In genomic region chr1:222657899-222658298, GRCh38 we compare ENCODE assay signal across 12 cellular contexts.
"Had no signal": no experiment of that assay in that cellular context is flagged by ENCODE, and none has a peak within 500 bp of the region (broad histone marks: within the 10 kb centered on the region; RNA-seq: fewer than 3 reads in every experiment).

No MANE protein-coding gene starts in this region.

- H3K27me3 Mint-ChIP-seq: activated naive CD8-positive, alpha-beta T cell treated with anti-CD3 and anti-CD28 coated beads, Interleukin-2, amount 10 ng/mL, durations not matched to agents 7 days and 5 days had no signal

- DNase-seq: activated naive CD8-positive, alpha-beta T cell treated with anti-CD3 and anti-CD28 coated beads, Interleukin-2, amount 10 ng/mL, durations not matched to agents 7 days and 5 days; aorta; foreskin melanocyte; heart right ventricle; mesendoderm; stimulated activated CD4-positive, alpha-beta T cell treated with anti-CD3 and anti-CD28 coated beads, Interleukin-15, amount 100 ng/mL, for 24 hours; transverse colon had no signal

- ATAC-seq: heart right ventricle had no signal

- H3K9me3 ChIP-seq: breast epithelium, heart right ventricle, transverse colon had no signal

- H3K4me1 ChIP-seq: breast epithelium, parathyroid adenoma had no signal

- H3K9ac ChIP-seq: parathyroid adenoma had no signal

- H2AFZ ChIP-seq: parathyroid adenoma had no signal

- H3K9me3 Mint-ChIP-seq: activated T-helper 2 cell treated with anti-CD3 and anti-CD28 coated beads, Interferon-gamma antibody, Interleukin-2, Interleukin-4, amounts not matched to agents 10 μg/mL and 5 μg/mL and 100 μg/mL, durations not matched to agents 14 hours and 24 hours and 36 hours had no signal

- H3K27ac Mint-ChIP-seq: activated T-helper 2 cell treated with anti-CD3 and anti-CD28 coated beads, Interferon-gamma antibody, Interleukin-2, Interleukin-4, amounts not matched to agents 10 μg/mL and 5 μg/mL and 100 μg/mL, durations not matched to agents 14 hours and 24 hours and 36 hours had no signal

- H3K4me3 ChIP-seq: breast epithelium, heart right ventricle, transverse colon had no signal

- H3K4me3 Mint-ChIP-seq: activated naive CD8-positive, alpha-beta T cell treated with anti-CD3 and anti-CD28 coated beads, Interleukin-2, amount 10 ng/mL, durations not matched to agents 7 days and 5 days had no signal

- H3K79me2 ChIP-seq: parathyroid adenoma had no signal

- FAIRE-seq: islet of Langerhans had no signal

- H3K27ac ChIP-seq: breast epithelium, heart right ventricle, parathyroid adenoma, transverse colon, VCaP had no signal

- H3K27me3 ChIP-seq: breast epithelium, heart right ventricle, transverse colon had no signal
